ENCODE assay signal across 1 cellular context in the genomic region with DNA sequence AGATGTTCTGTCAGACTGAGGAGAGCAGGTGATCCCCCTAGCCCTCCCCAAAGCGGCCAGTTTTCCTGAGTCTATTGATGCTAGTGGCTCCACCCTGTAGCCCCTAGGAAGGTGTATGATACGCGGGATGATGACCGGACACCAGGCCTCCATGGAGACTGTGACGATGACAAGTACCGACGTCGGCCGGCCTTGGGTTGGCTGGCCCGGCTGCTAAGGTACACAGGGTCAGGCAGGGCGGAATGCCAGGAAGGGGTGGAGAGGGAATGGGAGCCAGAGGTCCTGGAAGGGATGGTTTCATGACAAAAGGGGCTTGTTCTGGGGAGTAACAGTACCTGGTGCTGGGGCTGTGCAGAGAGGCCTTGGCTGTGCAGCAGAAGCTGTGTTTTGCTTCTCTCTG.
TF ChIP-seq lines count a peak whose summit lies in the region.

No MANE protein-coding gene starts in this region.

TF ChIP-seq in IMR-90, 13 proteins besides CTCF, POLR2A, EP300 and RAD21:
- TF ChIP-seq MAZ (IDR thresholded peaks at IDR 0.05; ENCODE audit: borderline replicate concordance, low read depth, low read length) (no peak), NFE2L2 (IDR thresholded peaks at IDR 0.05; ENCODE audit: low read depth, low read length) (no peak), FOS (IDR thresholded peaks at IDR 0.05; ENCODE audit: low read depth, low read length) (no peak), CEBPB (IDR thresholded peaks at IDR 0.05; ENCODE audit: low read depth, low read length) (no peak), SMC3 (IDR thresholded peaks at IDR 0.05; ENCODE audit: low read depth, low read length) (no peak), BHLHE40 (IDR thresholded peaks at IDR 0.05; ENCODE audit: low read depth, low read length) (no peak), RFX5 (IDR thresholded peaks at IDR 0.05; ENCODE audit: low read depth, low read length) (no peak), CHD1 (IDR thresholded peaks at IDR 0.05; ENCODE audit: low read depth, low read length) (no peak), MAFK (IDR thresholded peaks at IDR 0.05; ENCODE audit: low read depth, low read length) (no peak), RCOR1 (IDR thresholded peaks at IDR 0.05; ENCODE audit: insufficient replicate concordance, low read length) (no peak)
- TF ChIP-seq, protein P1, sequence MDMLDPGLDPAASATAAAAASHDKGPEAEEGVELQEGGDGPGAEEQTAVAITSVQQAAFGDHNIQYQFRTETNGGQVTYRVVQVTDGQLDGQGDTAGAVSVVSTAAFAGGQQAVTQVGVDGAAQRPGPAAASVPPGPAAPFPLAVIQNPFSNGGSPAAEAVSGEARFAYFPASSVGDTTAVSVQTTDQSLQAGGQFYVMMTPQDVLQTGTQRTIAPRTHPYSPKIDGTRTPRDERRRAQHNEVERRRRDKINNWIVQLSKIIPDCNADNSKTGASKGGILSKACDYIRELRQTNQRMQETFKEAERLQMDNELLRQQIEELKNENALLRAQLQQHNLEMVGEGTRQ (IDR thresholded peaks at IDR 0.05; ENCODE audit: low read depth, low read length): no peak
